ENCODE assay signal across 20 cellular contexts in genomic region chr7:31022726-31023125, GRCh38. TPM values are rescaled to one million over a fixed set of nuclear protein-coding genes. Genes with fewer than 3 reads are reported as not detected.
"Had no signal": no experiment of that assay in that cellular context is flagged by ENCODE, and none has a peak within 500 bp of the region (broad histone marks: within the 10 kb centered on the region; RNA-seq: fewer than 3 reads in every experiment).

No MANE protein-coding gene starts in this region.

- H3K36me3 Mint-ChIP-seq: brain, T-cell, type B pancreatic cell had no signal

- H3K27me3 Mint-ChIP-seq: activated CD4-positive, alpha-beta T cell treated with anti-CD3 and anti-CD28 coated beads, Interleukin-2, amount 10 ng/mL, durations not matched to agents 24 days and 14 days had no signal

- H3K4me1 ChIP-seq: left lung, prostate gland had no signal

- H3K27ac Mint-ChIP-seq: activated CD4-positive, alpha-beta T cell treated with anti-CD3 and anti-CD28 coated beads, Interleukin-2, amount 10 ng/mL, durations not matched to agents 24 days and 14 days; type B pancreatic cell had no signal

- H3K9me3 ChIP-seq: left lung, prostate gland, right atrium auricular region, stomach had no signal

- H3K4me3 Mint-ChIP-seq: activated CD4-positive, alpha-beta T cell treated with anti-CD3 and anti-CD28 coated beads, Interleukin-2, amount 10 ng/mL, durations not matched to agents 24 days and 14 days; brain; neural crest cell; type B pancreatic cell had no signal

- DNase-seq: activated CD4-positive, alpha-beta T cell treated with anti-CD3 and anti-CD28 coated beads, Interleukin-2, amount 10 ng/mL, durations not matched to agents 24 days and 14 days; activated T-cell treated with anti-CD3 and anti-CD28 coated beads for 4 hours; anterior cingulate cortex; caudate nucleus; erythroblast; foreskin melanocyte; left lung; mammary epithelial cell; midbrain; stimulated activated CD4-positive, alpha-beta T cell treated with anti-CD3 and anti-CD28 coated beads, Interleukin-2, amount 100 ng/mL, for 24 hours; stomach; T-cell; T-helper 9 cell had no signal

- H3K27ac ChIP-seq: left lung, prostate gland, right atrium auricular region, stomach had no signal

- H3K9me3 Mint-ChIP-seq: neural crest cell, T-cell, type B pancreatic cell had no signal

- H3K27me3 ChIP-seq: left lung, right atrium auricular region had no signal

- H3K4me3 ChIP-seq: left lung, prostate gland, right atrium auricular region, stomach had no signal

- H3K36me3 ChIP-seq: left lung, prostate gland, right atrium auricular region, stomach had no signal

- ATAC-seq: left lung, T-cell had no signal

RNA-seq across cellular contexts. Expression of gene ADCYAP1R1, which starts 29.4 kb away (rescaled TPM):
- total RNA-seq: activated CD4-positive, alpha-beta T cell treated with anti-CD3 and anti-CD28 coated beads, Interleukin-2, amount 10 ng/mL, durations not matched to agents 24 days and 14 days; kidney epithelial cell; mammary epithelial cell; osteocyte; T-cell had no signal
- polyA plus RNA-seq: mammary epithelial cell had no signal

RNA-seq across cellular contexts. Expression of gene GHRHR, which starts 59.0 kb away (rescaled TPM):
- total RNA-seq: activated CD4-positive, alpha-beta T cell treated with anti-CD3 and anti-CD28 coated beads, Interleukin-2, amount 10 ng/mL, durations not matched to agents 24 days and 14 days; kidney epithelial cell; left lung; mammary epithelial cell; neural crest cell; osteocyte; right atrium auricular region; stomach; T-cell had no signal
- polyA plus RNA-seq: mammary epithelial cell had no signal
